1 cellular context compared by ENCODE assay signal in genomic region chr3:50323092-50323600, GRCh38.
TF ChIP-seq lines count a peak whose summit lies in the region.

No MANE protein-coding gene starts in this region.

TF ChIP-seq in HCT116, 20 proteins besides CTCF, POLR2A, EP300 and RAD21 (continued from another document):
- TF ChIP-seq FOSL1 (IDR thresholded peaks at IDR 0.05; ENCODE audit: low read depth) (no peak), CEBPB (IDR thresholded peaks at IDR 0.05; ENCODE audit: low read depth) (no peak), EZH2 (IDR thresholded peaks at IDR 0.05) (no peak), TCF7L2 (IDR thresholded peaks at IDR 0.05; ENCODE audit: borderline replicate concordance, extremely low read depth, insufficient read depth, insufficient read length) (no peak), JUND (IDR thresholded peaks at IDR 0.05) (no peak), SIN3A (IDR thresholded peaks at IDR 0.05; ENCODE audit: low read depth) (no peak), CBX3 (IDR thresholded peaks at IDR 0.05; ENCODE audit: low read depth) (no peak)
